1 cellular context compared by ENCODE assay signal in the genomic region with DNA sequence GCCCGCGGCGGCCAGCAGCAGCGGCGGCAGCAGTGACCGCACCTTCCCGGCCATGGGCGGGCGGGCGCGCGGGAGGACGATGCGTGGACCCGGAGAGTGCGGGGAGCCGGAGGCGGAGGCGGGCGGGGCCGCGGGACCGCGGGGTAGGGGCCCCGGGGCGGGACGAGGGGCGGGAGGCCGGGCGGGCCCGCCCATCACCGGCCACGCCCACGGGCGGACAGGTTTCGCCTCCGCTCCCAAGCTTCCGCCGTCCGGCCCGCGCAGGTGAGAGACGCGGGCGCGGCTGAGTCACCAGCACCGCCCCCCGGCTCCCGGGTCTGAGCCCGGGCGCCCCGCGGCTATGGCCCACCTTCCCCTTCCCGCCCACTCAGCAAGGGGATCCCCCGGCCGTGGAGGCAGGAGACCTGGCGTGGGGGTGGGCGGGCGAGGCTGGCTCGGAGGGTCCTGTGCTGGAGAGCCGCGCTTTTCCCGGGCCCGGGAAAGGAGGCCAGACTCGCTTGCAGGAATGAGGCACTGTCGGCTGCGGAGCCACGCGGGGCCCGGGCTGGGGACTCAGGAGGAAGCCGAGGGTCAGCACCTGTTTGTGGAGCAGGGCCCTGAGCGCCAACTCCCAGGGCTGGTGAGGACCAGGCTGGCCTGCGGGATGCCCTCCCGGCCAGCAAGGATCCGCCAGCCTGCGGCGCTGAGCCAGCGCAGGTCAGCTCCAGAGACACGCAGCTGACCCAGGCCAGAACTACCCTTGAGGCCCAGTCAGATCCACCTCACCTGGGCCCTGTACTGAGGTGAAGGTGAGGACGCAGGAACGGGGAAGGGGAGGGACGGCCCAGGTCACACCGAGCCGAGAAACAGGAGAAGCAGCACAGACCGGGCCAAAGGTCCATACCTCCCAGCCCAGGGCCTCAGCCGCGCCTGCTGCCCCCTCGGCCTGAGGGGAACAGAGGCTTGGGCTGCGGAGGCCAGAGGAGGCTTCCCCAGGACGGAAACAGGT.
A peak's percentile ranks its signal among the peaks of the same experiment; 100 is the strongest.
TF ChIP-seq lines count a peak whose summit lies in the region.

A gene (minus strand): TSS at position 118 of the 988 bp plus-strand sequence. CDS start 64 bp downstream, at position 54.

TF ChIP-seq in HepG2, 621 proteins besides CTCF, POLR2A, EP300 and RAD21 (continues in another document):
- TF ChIP-seq JDP2 (CRISPR knock-in tag; IDR thresholded peaks at IDR 0.05; ENCODE audit: borderline replicate concordance) (no peak; the same call in 1 of the 2 replicates), STAT5B (CRISPR knock-in tag; IDR thresholded peaks at IDR 0.05) (no peak), KLF9 (CRISPR knock-in tag; IDR thresholded peaks at IDR 0.05; ENCODE audit: low read depth) (no peak), TOPORS (CRISPR knock-in tag; IDR thresholded peaks at IDR 0.05) (no peak), NR2C2 (CRISPR knock-in tag; IDR thresholded peaks at IDR 0.05; ENCODE audit: borderline replicate concordance) (no peak), TRIM24 (CRISPR knock-in tag; IDR thresholded peaks at IDR 0.05) (no peak), SATB2 (CRISPR knock-in tag; IDR thresholded peaks at IDR 0.05) (no peak), GABPB1 (CRISPR knock-in tag; IDR thresholded peaks at IDR 0.05) (peak; percentile 62; the same call in 1 of the 2 replicates), NONO (IDR thresholded peaks at IDR 0.05) (no peak), NONO (CRISPR knock-in tag; conservative IDR thresholded peaks at IDR 0.05) (no peak; the same call in 1 of the 2 replicates), ZNF672 (CRISPR knock-in tag; IDR thresholded peaks at IDR 0.05) (no peak), MTF1 (CRISPR knock-in tag; IDR thresholded peaks at IDR 0.05) (no peak), HMGA1 (CRISPR knock-in tag; conservative IDR thresholded peaks at IDR 0.05) (no peak), ZNF260 (CRISPR knock-in tag; IDR thresholded peaks at IDR 0.05; ENCODE audit: borderline replicate concordance, low read depth) (no peak), KDM2A (CRISPR knock-in tag; IDR thresholded peaks at IDR 0.05; ENCODE audit: borderline replicate concordance, low read depth) (no peak; the same call in 1 of the 2 replicates), ASH2L (IDR thresholded peaks at IDR 0.05; ENCODE audit: insufficient read length, low read depth, low read length) (no peak), SP5 (CRISPR knock-in tag; IDR thresholded peaks at IDR 0.05; ENCODE audit: borderline replicate concordance, low read depth) (0 out of 2 replicates have a peak, but pooled peaks have one; percentile 46), ZBTB42 (CRISPR knock-in tag; IDR thresholded peaks at IDR 0.05) (no peak), ZNF878 (CRISPR knock-in tag; IDR thresholded peaks at IDR 0.05) (no peak), PPARG (CRISPR knock-in tag; conservative IDR thresholded peaks at IDR 0.05) (peak; percentile 42; the same call in 1 of the 2 replicates), SP1 (IDR thresholded peaks at IDR 0.05) (no peak), SP1 (CRISPR knock-in tag; IDR thresholded peaks at IDR 0.05) (peak; percentile 48; the same call in 1 of the 2 replicates), ZNF577 (CRISPR knock-in tag; IDR thresholded peaks at IDR 0.05; ENCODE audit: borderline replicate concordance, low read depth) (no peak), ZBTB7B (CRISPR knock-in tag; IDR thresholded peaks at IDR 0.05) (peak; percentile 38; the same call in 1 of the 2 replicates), SETDB1 (CRISPR knock-in tag; IDR thresholded peaks at IDR 0.05; ENCODE audit: borderline replicate concordance) (no peak), FLYWCH1 (CRISPR knock-in tag; IDR thresholded peaks at IDR 0.05) (no peak), GFI1 (CRISPR knock-in tag; IDR thresholded peaks at IDR 0.05; ENCODE audit: borderline replicate concordance) (no peak)
- TF ChIP-seq, protein P1, sequence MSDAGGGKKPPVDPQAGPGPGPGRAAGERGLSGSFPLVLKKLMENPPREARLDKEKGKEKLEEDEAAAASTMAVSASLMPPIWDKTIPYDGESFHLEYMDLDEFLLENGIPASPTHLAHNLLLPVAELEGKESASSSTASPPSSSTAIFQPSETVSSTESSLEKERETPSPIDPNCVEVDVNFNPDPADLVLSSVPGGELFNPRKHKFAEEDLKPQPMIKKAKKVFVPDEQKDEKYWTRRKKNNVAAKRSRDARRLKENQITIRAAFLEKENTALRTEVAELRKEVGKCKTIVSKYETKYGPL (CRISPR knock-in tag; IDR thresholded peaks at IDR 0.05) = no peak
- TF ChIP-seq, protein P2, sequence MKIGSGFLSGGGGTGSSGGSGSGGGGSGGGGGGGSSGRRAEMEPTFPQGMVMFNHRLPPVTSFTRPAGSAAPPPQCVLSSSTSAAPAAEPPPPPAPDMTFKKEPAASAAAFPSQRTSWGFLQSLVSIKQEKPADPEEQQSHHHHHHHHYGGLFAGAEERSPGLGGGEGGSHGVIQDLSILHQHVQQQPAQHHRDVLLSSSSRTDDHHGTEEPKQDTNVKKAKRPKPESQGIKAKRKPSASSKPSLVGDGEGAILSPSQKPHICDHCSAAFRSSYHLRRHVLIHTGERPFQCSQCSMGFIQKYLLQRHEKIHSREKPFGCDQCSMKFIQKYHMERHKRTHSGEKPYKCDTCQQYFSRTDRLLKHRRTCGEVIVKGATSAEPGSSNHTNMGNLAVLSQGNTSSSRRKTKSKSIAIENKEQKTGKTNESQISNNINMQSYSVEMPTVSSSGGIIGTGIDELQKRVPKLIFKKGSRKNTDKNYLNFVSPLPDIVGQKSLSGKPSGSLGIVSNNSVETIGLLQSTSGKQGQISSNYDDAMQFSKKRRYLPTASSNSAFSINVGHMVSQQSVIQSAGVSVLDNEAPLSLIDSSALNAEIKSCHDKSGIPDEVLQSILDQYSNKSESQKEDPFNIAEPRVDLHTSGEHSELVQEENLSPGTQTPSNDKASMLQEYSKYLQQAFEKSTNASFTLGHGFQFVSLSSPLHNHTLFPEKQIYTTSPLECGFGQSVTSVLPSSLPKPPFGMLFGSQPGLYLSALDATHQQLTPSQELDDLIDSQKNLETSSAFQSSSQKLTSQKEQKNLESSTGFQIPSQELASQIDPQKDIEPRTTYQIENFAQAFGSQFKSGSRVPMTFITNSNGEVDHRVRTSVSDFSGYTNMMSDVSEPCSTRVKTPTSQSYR (CRISPR knock-in tag; IDR thresholded peaks at IDR 0.05; ENCODE audit: borderline replicate concordance) = no peak
- TF ChIP-seq, protein P3, sequence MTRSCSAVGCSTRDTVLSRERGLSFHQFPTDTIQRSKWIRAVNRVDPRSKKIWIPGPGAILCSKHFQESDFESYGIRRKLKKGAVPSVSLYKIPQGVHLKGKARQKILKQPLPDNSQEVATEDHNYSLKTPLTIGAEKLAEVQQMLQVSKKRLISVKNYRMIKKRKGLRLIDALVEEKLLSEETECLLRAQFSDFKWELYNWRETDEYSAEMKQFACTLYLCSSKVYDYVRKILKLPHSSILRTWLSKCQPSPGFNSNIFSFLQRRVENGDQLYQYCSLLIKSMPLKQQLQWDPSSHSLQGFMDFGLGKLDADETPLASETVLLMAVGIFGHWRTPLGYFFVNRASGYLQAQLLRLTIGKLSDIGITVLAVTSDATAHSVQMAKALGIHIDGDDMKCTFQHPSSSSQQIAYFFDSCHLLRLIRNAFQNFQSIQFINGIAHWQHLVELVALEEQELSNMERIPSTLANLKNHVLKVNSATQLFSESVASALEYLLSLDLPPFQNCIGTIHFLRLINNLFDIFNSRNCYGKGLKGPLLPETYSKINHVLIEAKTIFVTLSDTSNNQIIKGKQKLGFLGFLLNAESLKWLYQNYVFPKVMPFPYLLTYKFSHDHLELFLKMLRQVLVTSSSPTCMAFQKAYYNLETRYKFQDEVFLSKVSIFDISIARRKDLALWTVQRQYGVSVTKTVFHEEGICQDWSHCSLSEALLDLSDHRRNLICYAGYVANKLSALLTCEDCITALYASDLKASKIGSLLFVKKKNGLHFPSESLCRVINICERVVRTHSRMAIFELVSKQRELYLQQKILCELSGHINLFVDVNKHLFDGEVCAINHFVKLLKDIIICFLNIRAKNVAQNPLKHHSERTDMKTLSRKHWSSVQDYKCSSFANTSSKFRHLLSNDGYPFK (CRISPR knock-in tag; IDR thresholded peaks at IDR 0.05; ENCODE audit: borderline replicate concordance) = no peak
- TF ChIP-seq, protein P4, sequence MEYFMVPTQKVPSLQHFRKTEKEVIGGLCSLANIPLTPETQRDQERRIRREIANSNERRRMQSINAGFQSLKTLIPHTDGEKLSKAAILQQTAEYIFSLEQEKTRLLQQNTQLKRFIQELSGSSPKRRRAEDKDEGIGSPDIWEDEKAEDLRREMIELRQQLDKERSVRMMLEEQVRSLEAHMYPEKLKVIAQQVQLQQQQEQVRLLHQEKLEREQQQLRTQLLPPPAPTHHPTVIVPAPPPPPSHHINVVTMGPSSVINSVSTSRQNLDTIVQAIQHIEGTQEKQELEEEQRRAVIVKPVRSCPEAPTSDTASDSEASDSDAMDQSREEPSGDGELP (IDR thresholded peaks at IDR 0.05; ENCODE audit: borderline replicate concordance, low read depth) = no peak; the same call in 1 of the 2 replicates
- TF ChIP-seq, protein P5, sequence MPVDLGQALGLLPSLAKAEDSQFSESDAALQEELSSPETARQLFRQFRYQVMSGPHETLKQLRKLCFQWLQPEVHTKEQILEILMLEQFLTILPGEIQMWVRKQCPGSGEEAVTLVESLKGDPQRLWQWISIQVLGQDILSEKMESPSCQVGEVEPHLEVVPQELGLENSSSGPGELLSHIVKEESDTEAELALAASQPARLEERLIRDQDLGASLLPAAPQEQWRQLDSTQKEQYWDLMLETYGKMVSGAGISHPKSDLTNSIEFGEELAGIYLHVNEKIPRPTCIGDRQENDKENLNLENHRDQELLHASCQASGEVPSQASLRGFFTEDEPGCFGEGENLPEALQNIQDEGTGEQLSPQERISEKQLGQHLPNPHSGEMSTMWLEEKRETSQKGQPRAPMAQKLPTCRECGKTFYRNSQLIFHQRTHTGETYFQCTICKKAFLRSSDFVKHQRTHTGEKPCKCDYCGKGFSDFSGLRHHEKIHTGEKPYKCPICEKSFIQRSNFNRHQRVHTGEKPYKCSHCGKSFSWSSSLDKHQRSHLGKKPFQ (CRISPR knock-in tag; IDR thresholded peaks at IDR 0.05; ENCODE audit: insufficient replicate concordance) = peak; percentile 26
- TF ChIP-seq, protein P6, sequence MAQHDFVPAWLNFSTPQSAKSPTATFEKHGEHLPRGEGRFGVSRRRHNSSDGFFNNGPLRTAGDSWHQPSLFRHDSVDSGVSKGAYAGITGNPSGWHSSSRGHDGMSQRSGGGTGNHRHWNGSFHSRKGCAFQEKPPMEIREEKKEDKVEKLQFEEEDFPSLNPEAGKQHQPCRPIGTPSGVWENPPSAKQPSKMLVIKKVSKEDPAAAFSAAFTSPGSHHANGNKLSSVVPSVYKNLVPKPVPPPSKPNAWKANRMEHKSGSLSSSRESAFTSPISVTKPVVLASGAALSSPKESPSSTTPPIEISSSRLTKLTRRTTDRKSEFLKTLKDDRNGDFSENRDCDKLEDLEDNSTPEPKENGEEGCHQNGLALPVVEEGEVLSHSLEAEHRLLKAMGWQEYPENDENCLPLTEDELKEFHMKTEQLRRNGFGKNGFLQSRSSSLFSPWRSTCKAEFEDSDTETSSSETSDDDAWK (CRISPR knock-in tag; IDR thresholded peaks at IDR 0.05) = no peak
- TF ChIP-seq, protein P7, sequence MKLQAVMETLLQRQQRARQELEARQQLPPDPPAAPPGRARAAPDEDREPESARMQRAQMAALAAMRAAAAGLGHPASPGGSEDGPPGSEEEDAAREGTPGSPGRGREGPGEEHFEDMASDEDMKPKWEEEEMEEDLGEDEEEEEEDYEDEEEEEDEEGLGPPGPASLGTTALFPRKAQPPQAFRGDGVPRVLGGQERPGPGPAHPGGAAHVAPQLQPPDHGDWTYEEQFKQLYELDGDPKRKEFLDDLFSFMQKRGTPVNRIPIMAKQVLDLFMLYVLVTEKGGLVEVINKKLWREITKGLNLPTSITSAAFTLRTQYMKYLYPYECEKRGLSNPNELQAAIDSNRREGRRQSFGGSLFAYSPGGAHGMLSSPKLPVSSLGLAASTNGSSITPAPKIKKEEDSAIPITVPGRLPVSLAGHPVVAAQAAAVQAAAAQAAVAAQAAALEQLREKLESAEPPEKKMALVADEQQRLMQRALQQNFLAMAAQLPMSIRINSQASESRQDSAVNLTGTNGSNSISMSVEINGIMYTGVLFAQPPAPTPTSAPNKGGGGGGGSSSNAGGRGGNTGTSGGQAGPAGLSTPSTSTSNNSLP (IDR thresholded peaks at IDR 0.05; ENCODE audit: low read depth, low read length) = no peak
- TF ChIP-seq, protein P8, sequence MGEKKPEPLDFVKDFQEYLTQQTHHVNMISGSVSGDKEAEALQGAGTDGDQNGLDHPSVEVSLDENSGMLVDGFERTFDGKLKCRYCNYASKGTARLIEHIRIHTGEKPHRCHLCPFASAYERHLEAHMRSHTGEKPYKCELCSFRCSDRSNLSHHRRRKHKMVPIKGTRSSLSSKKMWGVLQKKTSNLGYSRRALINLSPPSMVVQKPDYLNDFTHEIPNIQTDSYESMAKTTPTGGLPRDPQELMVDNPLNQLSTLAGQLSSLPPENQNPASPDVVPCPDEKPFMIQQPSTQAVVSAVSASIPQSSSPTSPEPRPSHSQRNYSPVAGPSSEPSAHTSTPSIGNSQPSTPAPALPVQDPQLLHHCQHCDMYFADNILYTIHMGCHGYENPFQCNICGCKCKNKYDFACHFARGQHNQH (CRISPR knock-in tag; IDR thresholded peaks at IDR 0.05) = no peak
- TF ChIP-seq, protein P9, sequence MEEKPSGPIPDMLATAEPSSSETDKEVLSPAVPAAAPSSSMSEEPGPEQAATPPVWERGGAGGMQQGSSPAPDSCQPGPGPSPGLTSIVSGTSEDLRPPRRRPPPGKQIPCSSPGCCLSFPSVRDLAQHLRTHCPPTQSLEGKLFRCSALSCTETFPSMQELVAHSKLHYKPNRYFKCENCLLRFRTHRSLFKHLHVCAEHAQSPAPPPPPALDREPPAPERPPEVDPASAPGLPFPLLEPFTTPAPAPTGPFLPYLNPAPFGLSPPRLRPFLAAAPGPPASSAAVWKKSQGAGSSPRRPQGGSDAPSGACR (CRISPR knock-in tag; IDR thresholded peaks at IDR 0.05) = no peak; the same call in 1 of the 2 replicates
- TF ChIP-seq, protein P10, sequence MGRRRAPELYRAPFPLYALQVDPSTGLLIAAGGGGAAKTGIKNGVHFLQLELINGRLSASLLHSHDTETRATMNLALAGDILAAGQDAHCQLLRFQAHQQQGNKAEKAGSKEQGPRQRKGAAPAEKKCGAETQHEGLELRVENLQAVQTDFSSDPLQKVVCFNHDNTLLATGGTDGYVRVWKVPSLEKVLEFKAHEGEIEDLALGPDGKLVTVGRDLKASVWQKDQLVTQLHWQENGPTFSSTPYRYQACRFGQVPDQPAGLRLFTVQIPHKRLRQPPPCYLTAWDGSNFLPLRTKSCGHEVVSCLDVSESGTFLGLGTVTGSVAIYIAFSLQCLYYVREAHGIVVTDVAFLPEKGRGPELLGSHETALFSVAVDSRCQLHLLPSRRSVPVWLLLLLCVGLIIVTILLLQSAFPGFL (CRISPR knock-in tag; IDR thresholded peaks at IDR 0.05) = no peak
- TF ChIP-seq, protein P11, sequence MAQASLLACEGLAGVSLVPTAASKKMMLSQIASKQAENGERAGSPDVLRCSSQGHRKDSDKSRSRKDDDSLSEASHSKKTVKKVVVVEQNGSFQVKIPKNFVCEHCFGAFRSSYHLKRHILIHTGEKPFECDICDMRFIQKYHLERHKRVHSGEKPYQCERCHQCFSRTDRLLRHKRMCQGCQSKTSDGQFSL (CRISPR knock-in tag; IDR thresholded peaks at IDR 0.05) = no peak
